ENCODE assay signal across 13 cellular contexts in the genomic region with DNA sequence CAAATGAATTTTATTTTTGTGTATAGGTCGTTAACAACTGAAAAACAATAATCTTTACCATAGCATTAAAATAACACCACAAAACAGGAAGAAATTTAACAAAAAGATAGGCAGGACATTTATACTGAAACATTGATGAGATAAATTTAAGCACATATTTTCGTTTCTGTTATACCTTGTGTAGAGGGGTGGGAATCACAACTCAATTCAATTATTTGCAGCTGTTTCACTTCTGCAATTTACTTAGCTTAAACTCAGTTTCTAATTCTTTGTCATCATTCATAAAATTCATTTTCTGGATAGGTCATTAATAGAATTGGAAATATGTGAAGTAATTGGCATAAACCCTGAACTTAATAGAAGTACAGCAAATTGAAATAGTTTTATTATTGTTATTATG.
A peak's percentile ranks its signal among the peaks of the same experiment; 100 is the strongest.
DNase-seq lines count a peak whose midpoint lies in the region; ATAC-seq lines count a peak whose summit lies in the region.
"Had no signal": no experiment of that assay in that cellular context is flagged by ENCODE, and none has a peak within 500 bp of the region (broad histone marks: within the 10 kb centered on the region; RNA-seq: fewer than 3 reads in every experiment).

No MANE protein-coding gene starts in this region.

- DNase-seq in 8988T (no peak), NCI-H1092 (lab: John Stamatoyannopoulos, UW) (no peak)
- no peak for DNase-seq in NK-92 treated with Interleukin-12 subunit alpha and Interleukin-12 subunit beta, amount 100 ng/mL, for 24 hours (lab: John Stamatoyannopoulos, UW)
- DNase-seq: activated CD8-positive, alpha-beta memory T cell treated with anti-CD3 and anti-CD28 coated beads, Interleukin-2, amount 50 U/mL, for 48 hours; amniotic stem cell; dorsolateral prefrontal cortex; NCI-H345; stimulated activated naive CD4-positive, alpha-beta T cell had no signal

- ATAC-seq in GM18502 (IDR thresholded peaks at IDR 0.05; ENCODE audit: poor library complexity, unreplicated experiment) (peak; percentile 73), GM19467 (IDR thresholded peaks at IDR 0.05; ENCODE audit: unreplicated experiment) (peak; percentile 60), HG02884 (IDR thresholded peaks at IDR 0.05; ENCODE audit: unreplicated experiment) (peak; percentile 77), HG03520 (IDR thresholded peaks at IDR 0.05; ENCODE audit: unreplicated experiment) (peak; percentile 81), GM21447 (IDR thresholded peaks at IDR 0.05; ENCODE audit: unreplicated experiment) (no peak)
